7 cellular contexts compared by ENCODE assay signal in the genomic region with DNA sequence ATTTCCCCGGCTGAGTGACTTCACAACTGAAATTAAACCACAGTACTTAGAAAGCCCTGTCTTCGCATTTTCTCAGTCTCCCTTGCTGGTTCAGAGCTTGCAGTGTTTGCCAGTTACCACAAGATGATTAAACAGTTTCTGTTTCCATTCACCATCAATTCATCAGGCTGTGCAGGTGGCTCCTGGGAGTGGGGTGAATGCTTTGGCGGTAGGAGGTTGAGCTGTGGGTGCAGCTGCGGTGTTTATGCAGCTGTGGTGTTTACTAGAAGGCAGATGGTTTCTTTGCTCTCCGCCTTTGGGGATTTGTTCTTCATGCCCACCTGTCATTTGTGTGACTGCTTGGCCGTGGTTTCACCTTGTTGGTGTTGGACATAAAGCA. TPM values are rescaled to one million over a fixed set of nuclear protein-coding genes. Genes with fewer than 3 reads are reported as not detected.
DNase-seq lines count a peak whose midpoint lies in the region; ATAC-seq and TF ChIP-seq lines count a peak whose summit lies in the region.

No MANE protein-coding gene starts in this region.

- no peak for TF ChIP-seq CTCF in coronary artery (IDR thresholded peaks at IDR 0.05)

- intact Hi-C loops in activated T-helper 2 cell treated with anti-CD3 and anti-CD28 coated beads, Interferon-gamma antibody, Interleukin-2, Interleukin-4, amounts not matched to agents 10 μg/mL and 5 μg/mL and 100 μg/mL, durations not matched to agents 14 hours and 24 hours and 36 hours (cut with micrococcal nuclease) = loop anchor here (1.0 to 5.0 kb wide), 4 partner anchors 70 to 598 kb away; a partner anchor contains a TSS

- peak overlapping the region; percentile 67 for H3K4me3 Mint-ChIP-seq in activated T-helper 2 cell treated with anti-CD3 and anti-CD28 coated beads, Interferon-gamma antibody, Interleukin-2, Interleukin-4, amounts not matched to agents 10 μg/mL and 5 μg/mL and 100 μg/mL, durations not matched to agents 14 hours and 24 hours and 36 hours (ENCODE audit: low read depth)

- no peak overlapping the region for H3K27ac ChIP-seq in coronary artery

- H3K4me3 ChIP-seq in coronary artery = no peak overlapping the region

- DNase-seq in GM19238 (ENCODE audit: insufficient read length, low spot score) = peak; percentile 66
- DNase-seq in NCI-H2171 treated with DMSO at 0.1 percent for 48 hours (lab: John Stamatoyannopoulos, UW) = peak; percentile 97
- peak; percentile 81 for DNase-seq in activated T-helper 2 cell treated with anti-CD3 and anti-CD28 coated beads, Interferon-gamma antibody, Interleukin-2, Interleukin-4, amounts not matched to agents 10 μg/mL and 5 μg/mL and 100 μg/mL, durations not matched to agents 14 hours and 24 hours and 36 hours (ENCODE audit: low spot score)
- DNase-seq in stimulated activated CD4-positive, alpha-beta T cell treated with anti-CD3 and anti-CD28 coated beads, Interleukin-2, amount 100 ng/mL, for 4 hours (ENCODE audit: low read depth) = peak; percentile 28
- DNase-seq in coronary artery (ENCODE audit: low spot score) = no peak
- no peak for DNase-seq in mesenteric fat pad (ENCODE audit: low spot score)

- peaks cover 55% of the 10 kb centered on the region for H3K4me1 Mint-ChIP-seq in activated T-helper 2 cell treated with anti-CD3 and anti-CD28 coated beads, Interferon-gamma antibody, Interleukin-2, Interleukin-4, amounts not matched to agents 10 μg/mL and 5 μg/mL and 100 μg/mL, durations not matched to agents 14 hours and 24 hours and 36 hours (ENCODE audit: low read depth)

- H3K9me3 Mint-ChIP-seq in activated T-helper 2 cell treated with anti-CD3 and anti-CD28 coated beads, Interferon-gamma antibody, Interleukin-2, Interleukin-4, amounts not matched to agents 10 μg/mL and 5 μg/mL and 100 μg/mL, durations not matched to agents 14 hours and 24 hours and 36 hours = no peaks in the 10 kb centered on the region

- H3K27me3 Mint-ChIP-seq in activated T-helper 2 cell treated with anti-CD3 and anti-CD28 coated beads, Interferon-gamma antibody, Interleukin-2, Interleukin-4, amounts not matched to agents 10 μg/mL and 5 μg/mL and 100 μg/mL, durations not matched to agents 14 hours and 24 hours and 36 hours (ENCODE audit: low read depth) = peaks cover 15% of the 10 kb centered on the region

- peak overlapping the region; percentile 52 for H3K27ac Mint-ChIP-seq in activated T-helper 2 cell treated with anti-CD3 and anti-CD28 coated beads, Interferon-gamma antibody, Interleukin-2, Interleukin-4, amounts not matched to agents 10 μg/mL and 5 μg/mL and 100 μg/mL, durations not matched to agents 14 hours and 24 hours and 36 hours

- peak; percentile 93 for ATAC-seq in HG03045 (IDR thresholded peaks at IDR 0.05; ENCODE audit: unreplicated experiment)

- H3K36me3 Mint-ChIP-seq in activated T-helper 2 cell treated with anti-CD3 and anti-CD28 coated beads, Interferon-gamma antibody, Interleukin-2, Interleukin-4, amounts not matched to agents 10 μg/mL and 5 μg/mL and 100 μg/mL, durations not matched to agents 14 hours and 24 hours and 36 hours (ENCODE audit: low read depth) = no peaks in the 10 kb centered on the region

RNA-seq across cellular contexts. Expression of a gene that starts 16.1 kb away (rescaled TPM):
- 1.4 and 1.6 TPM in 2 replicates for total RNA-seq in activated T-helper 2 cell treated with anti-CD3 and anti-CD28 coated beads, Interferon-gamma antibody, Interleukin-2, Interleukin-4, amounts not matched to agents 10 μg/mL and 5 μg/mL and 100 μg/mL, durations not matched to agents 14 hours and 24 hours and 36 hours
- not detected for total RNA-seq in mesenteric fat pad

Comparison
In these comparisons a context has a peak if more than half of its experiments do, and no peak if none do; other contexts are left out.
1. DNase-seq: peak in GM19238 (single experiment), NCI-H2171 treated with DMSO at 0.1 percent for 48 hours (single experiment), activated T-helper 2 cell treated with anti-CD3 and anti-CD28 coated beads, Interferon-gamma antibody, Interleukin-2, Interleukin-4, amounts not matched to agents 10 μg/mL and 5 μg/mL and 100 μg/mL, durations not matched to agents 14 hours and 24 hours and 36 hours (single experiment) and stimulated activated CD4-positive, alpha-beta T cell treated with anti-CD3 and anti-CD28 coated beads, Interleukin-2, amount 100 ng/mL, for 4 hours (single experiment); none in coronary artery (single experiment) and mesenteric fat pad (single experiment).